Comparison of ENCODE assay signal across 21 cellular contexts in the genomic region with DNA sequence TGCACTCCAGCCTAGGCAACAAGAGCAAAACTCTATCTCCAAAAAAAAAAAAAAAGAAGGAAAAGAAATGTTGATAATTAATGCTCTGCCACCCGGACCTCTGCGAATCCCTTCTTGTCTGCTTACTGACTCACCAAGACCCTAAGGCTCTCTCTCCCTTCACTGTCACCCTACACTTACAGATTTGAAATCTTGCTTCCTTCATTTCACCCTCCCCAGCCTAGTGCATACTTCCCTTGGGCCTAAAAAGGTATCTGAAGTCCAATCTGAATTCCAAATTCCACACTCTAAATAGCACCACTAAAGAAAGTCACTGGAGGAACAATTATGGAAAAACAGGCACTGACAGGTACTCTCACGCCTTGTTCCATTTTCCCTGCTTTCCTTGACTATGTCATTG. TPM values are rescaled to one million over a fixed set of nuclear protein-coding genes. Genes with fewer than 3 reads are reported as not detected.
A peak's percentile ranks its signal among the peaks of the same experiment; 100 is the strongest.
DNase-seq lines count a peak whose midpoint lies in the region; ATAC-seq and TF ChIP-seq lines count a peak whose summit lies in the region.
"Had no signal": no experiment of that assay in that cellular context is flagged by ENCODE, and none has a peak within 500 bp of the region (broad histone marks: within the 10 kb centered on the region; RNA-seq: fewer than 3 reads in every experiment).

No MANE protein-coding gene starts in this region.

- no peak overlapping the region for H3K4me3 ChIP-seq in mammary epithelial cell (replicated peaks in 1 of 3; ENCODE audit: insufficient read depth in 1 of 3, low read depth in 2 of 3, low read length in 3 of 3)
- H3K4me3 ChIP-seq in breast epithelium: no peak overlapping the region
- no peak overlapping the region for H3K4me3 ChIP-seq in right lobe of liver
- H3K4me3 ChIP-seq: A549, BLaER1, PC-9 had no signal

- in situ Hi-C loops in mammary epithelial cell (cut with MboI; ENCODE audit: low sequenced_read_pairs in 2 of 2): no loop called here

- dilution Hi-C loops in mammary epithelial cell (cut with HindIII; ENCODE audit: low sequenced_read_pairs): no loop called here

- H3K9me3 ChIP-seq in mammary epithelial cell (replicated peaks; ENCODE audit: insufficient read depth, low read length) (no peaks in the 10 kb centered on the region), breast epithelium (no peaks in the 10 kb centered on the region), right lobe of liver (no peaks in the 10 kb centered on the region)
- H3K9me3 ChIP-seq: A549, BLaER1 had no signal

- H3K4me1 ChIP-seq in mammary epithelial cell (ENCODE audit: insufficient read depth, low read length) (peaks cover 3% of the 10 kb centered on the region), breast epithelium (no peaks in the 10 kb centered on the region), right lobe of liver (no peaks in the 10 kb centered on the region)
- H3K4me1 ChIP-seq: A549 had no signal

- CTCF ChIA-PET in mammary epithelial cell (lab: Charles Lee; ENCODE audit: low non-redundant PET) (no interaction called here), WTC11 (lab: Charles Lee) (no interaction called here)

- no peaks in the 10 kb centered on the region for H3K36me3 Mint-ChIP-seq in WTC11

- ATAC-seq in WTC11: no peak
- ATAC-seq in right lobe of liver: no peak
- ATAC-seq in activated CD4-positive, CD25-positive, alpha-beta regulatory T cell treated with anti-CD3 and anti-CD28 coated beads, Interleukin-2, amount 50 U/mL, for 24 hours: no peak
- ATAC-seq: A549, HepG2 had no signal

- H3K36me3 ChIP-seq in mammary epithelial cell (ENCODE audit: insufficient read depth, low read length) (no peaks in the 10 kb centered on the region), breast epithelium (no peaks in the 10 kb centered on the region), right lobe of liver (no peaks in the 10 kb centered on the region)
- H3K36me3 ChIP-seq: BLaER1 had no signal

- H3K27me3 ChIP-seq in mammary epithelial cell (ENCODE audit: insufficient read depth, low read length) (no peaks in the 10 kb centered on the region), breast epithelium (no peaks in the 10 kb centered on the region), right lobe of liver (no peaks in the 10 kb centered on the region)
- H3K27me3 ChIP-seq: BLaER1 had no signal

- BruUV-seq in mammary epithelial cell (replicated peaks; lab: Mats Ljungman, UMichigan): no TSS peak

- intact Hi-C loops in mammary epithelial cell (cut with micrococcal nuclease): no loop called here
- intact Hi-C loops in breast epithelium (cut with DNase I; ENCODE audit: low total_unique reads): no loop called here
- intact Hi-C loops in right lobe of liver (cut with DNase I): no loop called here

- H3K4me3 Mint-ChIP-seq in WTC11: no peak overlapping the region

- peak overlapping the region; percentile 32; the same call in 1 of the 2 replicates for H3K27ac Mint-ChIP-seq in WTC11

- H3K27ac ChIP-seq in mammary epithelial cell (ENCODE audit: insufficient read depth, low read depth, low read length) (no peak overlapping the region), breast epithelium (peak overlapping the region in 1 of 2 donors; percentile 36), right lobe of liver (no peak overlapping the region)
- H3K27ac ChIP-seq: A549, BLaER1, KMS-11, PC-9, RWPE1 had no signal

- no peaks in the 10 kb centered on the region for H3K27me3 Mint-ChIP-seq in WTC11 (ENCODE audit: low read depth)

- TF ChIP-seq POLR2A in breast epithelium (IDR thresholded peaks at IDR 0.05): no peak
- no peak for TF ChIP-seq POLR2A in right lobe of liver (IDR thresholded peaks at IDR 0.05)

- no peaks in the 10 kb centered on the region for H4K20me1 ChIP-seq in mammary epithelial cell (ENCODE audit: insufficient read depth, low read length)
- H4K20me1 ChIP-seq: BLaER1 had no signal

- H3K9ac ChIP-seq in mammary epithelial cell (ENCODE audit: insufficient read depth, low read length): no peak overlapping the region
- H3K9ac ChIP-seq: BLaER1, KMS-11 had no signal

- WGBS in mammary epithelial cell (ENCODE audit: low coverage, missing lambda C conversion rate): 30% methylated on average over 2 of the region's 3 CpGs
- 92% methylated on average over 3 of the region's 3 CpGs for WGBS in right lobe of liver (ENCODE audit: insufficient coverage, low coverage, low lambda C conversion rate, missing lambda C conversion rate)

- H2AFZ ChIP-seq in mammary epithelial cell (ENCODE audit: low read depth, low read length): peak overlapping the region; percentile 6
- H2AFZ ChIP-seq: PC-9 had no signal

- no peaks in the 10 kb centered on the region for H3K4me1 Mint-ChIP-seq in WTC11

- POLR2A ChIA-PET in WTC11 (lab: Charles Lee): interaction anchor here (0.7 kb wide), 1 partner anchor 176 kb away, joined by 6 read pairs; no protein-coding TSS in a partner anchor

- TF ChIP-seq CTCF in mammary epithelial cell (conservative IDR thresholded peaks at IDR 0.05 in 1 of 2, IDR thresholded peaks at IDR 0.05 in 1 of 2; ENCODE audit: extremely low read depth in 1 of 2, insufficient read depth in 1 of 2, low read depth in 1 of 2, low read length in 2 of 2) (no peak), breast epithelium (IDR thresholded peaks at IDR 0.05) (no peak), WTC11 (IDR thresholded peaks at IDR 0.05) (no peak), right lobe of liver (IDR thresholded peaks at IDR 0.05) (no peak)

- DNase-seq in mammary epithelial cell (no peak), breast epithelium (ENCODE audit: low spot score in 2 of 2) (no peak), WTC11 (ENCODE audit: low spot score) (no peak), mesenteric fat pad (ENCODE audit: low spot score) (peak; percentile 3), activated gamma-delta T cell treated with Interleukin-2 at 50 U/mL for 16 hours (no peak), right lobe of liver (no peak)
- DNase-seq: DMS 273 treated with DMSO at 0.1 percent for 48 hours, DND-41, NCI-H1092, NCI-H1436 treated with DMSO at 0.1 percent for 48 hours, NCI-H2029, NCI-H2171, NCI-H526, PC-9, SIG-M5 had no signal

- H3K4me2 ChIP-seq in mammary epithelial cell (ENCODE audit: insufficient read depth, low read depth, low read length): no peak overlapping the region
- H3K4me2 ChIP-seq: A549, BLaER1, KMS-11, PC-9 had no signal

- H3K9me3 Mint-ChIP-seq in WTC11: no peaks in the 10 kb centered on the region

- H3K79me2 ChIP-seq in mammary epithelial cell (ENCODE audit: insufficient read depth, low read length): no peaks in the 10 kb centered on the region

TF ChIP-seq in WTC11, 78 proteins besides CTCF, POLR2A, EP300 and RAD21:
- no peak for TF ChIP-seq IRF2 (CRISPR knock-in tag; IDR thresholded peaks at IDR 0.05; ENCODE audit: borderline replicate concordance, low read depth)
- TF ChIP-seq, protein P1, sequence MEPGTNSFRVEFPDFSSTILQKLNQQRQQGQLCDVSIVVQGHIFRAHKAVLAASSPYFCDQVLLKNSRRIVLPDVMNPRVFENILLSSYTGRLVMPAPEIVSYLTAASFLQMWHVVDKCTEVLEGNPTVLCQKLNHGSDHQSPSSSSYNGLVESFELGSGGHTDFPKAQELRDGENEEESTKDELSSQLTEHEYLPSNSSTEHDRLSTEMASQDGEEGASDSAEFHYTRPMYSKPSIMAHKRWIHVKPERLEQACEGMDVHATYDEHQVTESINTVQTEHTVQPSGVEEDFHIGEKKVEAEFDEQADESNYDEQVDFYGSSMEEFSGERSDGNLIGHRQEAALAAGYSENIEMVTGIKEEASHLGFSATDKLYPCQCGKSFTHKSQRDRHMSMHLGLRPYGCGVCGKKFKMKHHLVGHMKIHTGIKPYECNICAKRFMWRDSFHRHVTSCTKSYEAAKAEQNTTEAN (CRISPR knock-in tag; IDR thresholded peaks at IDR 0.05): no peak
- TF ChIP-seq, protein P2, sequence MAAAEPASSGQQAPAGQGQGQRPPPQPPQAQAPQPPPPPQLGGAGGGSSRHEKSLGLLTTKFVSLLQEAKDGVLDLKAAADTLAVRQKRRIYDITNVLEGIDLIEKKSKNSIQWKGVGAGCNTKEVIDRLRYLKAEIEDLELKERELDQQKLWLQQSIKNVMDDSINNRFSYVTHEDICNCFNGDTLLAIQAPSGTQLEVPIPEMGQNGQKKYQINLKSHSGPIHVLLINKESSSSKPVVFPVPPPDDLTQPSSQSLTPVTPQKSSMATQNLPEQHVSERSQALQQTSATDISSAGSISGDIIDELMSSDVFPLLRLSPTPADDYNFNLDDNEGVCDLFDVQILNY (CRISPR knock-in tag; IDR thresholded peaks at IDR 0.05): no peak
- TF ChIP-seq RORB (CRISPR knock-in tag; IDR thresholded peaks at IDR 0.05): no peak
- TF ChIP-seq ATF1 (CRISPR knock-in tag; IDR thresholded peaks at IDR 0.05): no peak
- TF ChIP-seq, protein P3, sequence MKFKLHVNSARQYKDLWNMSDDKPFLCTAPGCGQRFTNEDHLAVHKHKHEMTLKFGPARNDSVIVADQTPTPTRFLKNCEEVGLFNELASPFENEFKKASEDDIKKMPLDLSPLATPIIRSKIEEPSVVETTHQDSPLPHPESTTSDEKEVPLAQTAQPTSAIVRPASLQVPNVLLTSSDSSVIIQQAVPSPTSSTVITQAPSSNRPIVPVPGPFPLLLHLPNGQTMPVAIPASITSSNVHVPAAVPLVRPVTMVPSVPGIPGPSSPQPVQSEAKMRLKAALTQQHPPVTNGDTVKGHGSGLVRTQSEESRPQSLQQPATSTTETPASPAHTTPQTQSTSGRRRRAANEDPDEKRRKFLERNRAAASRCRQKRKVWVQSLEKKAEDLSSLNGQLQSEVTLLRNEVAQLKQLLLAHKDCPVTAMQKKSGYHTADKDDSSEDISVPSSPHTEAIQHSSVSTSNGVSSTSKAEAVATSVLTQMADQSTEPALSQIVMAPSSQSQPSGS (CRISPR knock-in tag; IDR thresholded peaks at IDR 0.05; ENCODE audit: borderline replicate concordance, low read depth): no peak
- TF ChIP-seq SMAD4 (CRISPR knock-in tag; IDR thresholded peaks at IDR 0.05): no peak
- no peak for TF ChIP-seq ZNF671 (CRISPR knock-in tag; IDR thresholded peaks at IDR 0.05)

RNA-seq across cellular contexts. Expression of a gene that starts 9.4 kb away (rescaled TPM):
- 10 to 100 TPM; 24.0 to 39.7 TPM for total RNA-seq in mammary epithelial cell
- polyA plus RNA-seq in mammary epithelial cell: 19.5 TPM
- polyA minus RNA-seq in mammary epithelial cell: 24.9 TPM
- total RNA-seq in breast epithelium: 10 to 100 TPM; 48.5 to 60.0 (median 59.7) TPM
- total RNA-seq in WTC11 (2021): 65.8 to 70.0 TPM (median 66.8 TPM) in 3 replicates
- 59.8 TPM for total RNA-seq in mesenteric fat pad
- total RNA-seq in right lobe of liver: 10 to 100 TPM in 5 of 6 experiments, 1 to 10 TPM in 1; 9.3 to 16.7 (median 14.5) TPM

RNA-seq across cellular contexts. Expression of a gene that starts 20.4 kb away (rescaled TPM):
- total RNA-seq in mammary epithelial cell: 100 to 1,000 TPM; 188 to 283 TPM
- 27.2 TPM for polyA plus RNA-seq in mammary epithelial cell
- 272 TPM for polyA minus RNA-seq in mammary epithelial cell
- total RNA-seq in breast epithelium: 100 to 1,000 TPM; 305 to 660 (median 527) TPM
- total RNA-seq in WTC11 (2021): 221 to 231 TPM (median 223 TPM) in 3 replicates
- total RNA-seq in mesenteric fat pad: 269 TPM
- 100 to 1,000 TPM in 5 of 6 experiments, 10 to 100 TPM in 1; 86.4 to 166 (median 120) TPM for total RNA-seq in right lobe of liver
